In genomic region chr21:45403825-45404725, GRCh38 we compare ENCODE assay signal across 8 cellular contexts. TPM values are rescaled to one million over a fixed set of nuclear protein-coding genes. Genes with fewer than 3 reads are reported as not detected.
DNase-seq lines count a peak whose midpoint lies in the region; ATAC-seq and TF ChIP-seq lines count a peak whose summit lies in the region.

No MANE protein-coding gene starts in this region.

- H3K27ac Mint-ChIP-seq in T-helper 1 cell treated with Interleukin-12 subunit alpha and Interleukin-12 subunit beta and Interleukin-4 antibody, amounts not matched to agents 30 μg/mL and 1 μg/mL, for 36 hours, result peak overlapping the region; percentile 45

- TF ChIP-seq POLR2A in gastroesophageal sphincter (IDR thresholded peaks at IDR 0.05), result peak in 1 of 2 donors; percentile 25

- no peak for TF ChIP-seq EP300 in gastroesophageal sphincter (IDR thresholded peaks at IDR 0.05)

- intact Hi-C loops in posterior vena cava (cut with DNase I), result no loop called here

- peak overlapping the region; percentile 78 for H3K4me3 Mint-ChIP-seq in T-helper 1 cell treated with Interleukin-12 subunit alpha and Interleukin-12 subunit beta and Interleukin-4 antibody, amounts not matched to agents 30 μg/mL and 1 μg/mL, for 36 hours

- peaks cover 16% of the 10 kb centered on the region for H3K27me3 ChIP-seq in gastroesophageal sphincter

- no peak for TF ChIP-seq CTCF in gastroesophageal sphincter (IDR thresholded peaks at IDR 0.05)

- ATAC-seq in gastroesophageal sphincter (peak; percentile 57), HG02588 (IDR thresholded peaks at IDR 0.05; ENCODE audit: unreplicated experiment) (no peak)

- 17 to 29% methylated on average over 13 to 14 of the region's 38 CpGs for WGBS in gastroesophageal sphincter (ENCODE audit: low coverage in 1 of 2), 2 donors

- peaks cover 0 to 18% (median 0%) of the 10 kb centered on the region in 3 donors for H3K9me3 ChIP-seq in gastroesophageal sphincter

- DNase-seq in Daoy (ENCODE audit: low read depth) (peak; percentile 61), posterior vena cava (ENCODE audit: low spot score) (peak; percentile 88), SKM-1 treated with dmso at 0.1 percent for 144 hours (lab: John Stamatoyannopoulos, UW; ENCODE audit: unreplicated experiment) (no peak), RKO (ENCODE audit: low spot score) (no peak), NCI-H187 treated with DMSO at 0.1 percent for 48 hours (lab: John Stamatoyannopoulos, UW) (no peak)

- H3K27me3 Mint-ChIP-seq in T-helper 1 cell treated with Interleukin-12 subunit alpha and Interleukin-12 subunit beta and Interleukin-4 antibody, amounts not matched to agents 30 μg/mL and 1 μg/mL, for 36 hours (ENCODE audit: low read depth), result peaks cover 65% of the 10 kb centered on the region

- peaks cover 0 to 54% (median 18%) of the 10 kb centered on the region in 3 donors for H3K4me1 ChIP-seq in gastroesophageal sphincter

- H3K4me3 ChIP-seq in gastroesophageal sphincter, result peak overlapping the region; percentile 35 to 72

- peaks cover 6% of the 10 kb centered on the region for H3K9me3 Mint-ChIP-seq in T-helper 1 cell treated with Interleukin-12 subunit alpha and Interleukin-12 subunit beta and Interleukin-4 antibody, amounts not matched to agents 30 μg/mL and 1 μg/mL, for 36 hours

- peak overlapping the region; percentile 16 to 81 (median 78) for H3K27ac ChIP-seq in gastroesophageal sphincter

- H3K36me3 Mint-ChIP-seq in T-helper 1 cell treated with Interleukin-12 subunit alpha and Interleukin-12 subunit beta and Interleukin-4 antibody, amounts not matched to agents 30 μg/mL and 1 μg/mL, for 36 hours (ENCODE audit: low read depth), result peaks cover 1% of the 10 kb centered on the region

- no peaks in the 10 kb centered on the region for H3K36me3 ChIP-seq in gastroesophageal sphincter

- peaks cover 4% of the 10 kb centered on the region for H3K4me1 Mint-ChIP-seq in T-helper 1 cell treated with Interleukin-12 subunit alpha and Interleukin-12 subunit beta and Interleukin-4 antibody, amounts not matched to agents 30 μg/mL and 1 μg/mL, for 36 hours (ENCODE audit: low read depth)

RNA-seq across cellular contexts. Expression of gene COL18A1, which starts 0.9 kb away (rescaled TPM):
- total RNA-seq in Daoy (2014; rRNA removed; shearing (Covaris generic)), result 29.5 and 38.9 TPM in 2 replicates
- total RNA-seq in gastroesophageal sphincter (100 to 1,000 TPM in 1 of 4 donors, 10 to 100 TPM in 3; 69.3 to 116 (median 78.4) TPM), posterior vena cava (100 to 1,000 TPM; 117 to 133 TPM)

Comparison
In these comparisons a context has a peak if more than half of its experiments do, and no peak if none do; other contexts are left out.
1. DNase-seq: peak in Daoy (single experiment) and posterior vena cava (single experiment); none in SKM-1 treated with dmso at 0.1 percent for 144 hours (single experiment), RKO (single experiment) and NCI-H187 treated with DMSO at 0.1 percent for 48 hours (single experiment).